1 cellular context compared by ENCODE assay signal in the genomic region with DNA sequence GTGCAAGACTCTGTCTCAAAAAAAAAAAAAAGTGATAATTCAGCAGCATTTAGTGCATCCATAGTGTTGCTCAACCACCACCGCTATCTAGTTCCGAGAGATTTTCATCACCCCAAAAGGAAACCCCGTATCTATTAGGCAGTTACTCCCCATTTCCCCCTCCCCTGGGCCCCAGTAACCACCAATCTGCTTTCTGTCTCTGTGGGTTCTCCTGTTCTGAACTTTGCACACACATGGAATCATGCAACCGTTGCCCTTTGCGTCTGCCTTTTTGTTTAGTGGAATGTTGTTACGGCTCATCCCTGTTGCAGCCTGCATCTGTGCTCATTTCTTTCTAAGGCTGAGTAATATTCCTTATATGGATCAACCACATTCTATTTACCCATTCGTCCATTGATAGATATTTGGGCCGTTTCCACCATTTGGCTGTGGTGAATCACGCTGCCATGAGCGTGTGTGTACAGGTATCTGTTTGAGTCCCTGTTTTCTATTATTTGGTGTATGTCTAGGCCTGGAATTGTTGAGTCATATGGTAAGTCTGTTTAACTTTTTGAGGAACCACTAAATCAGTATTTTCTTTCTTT.
TF ChIP-seq lines count a peak whose summit lies in the region.

No MANE protein-coding gene starts in this region.

TF ChIP-seq in K562, 482 proteins besides CTCF, POLR2A, EP300 and RAD21 (continued from another document):
- TF ChIP-seq, protein P1, sequence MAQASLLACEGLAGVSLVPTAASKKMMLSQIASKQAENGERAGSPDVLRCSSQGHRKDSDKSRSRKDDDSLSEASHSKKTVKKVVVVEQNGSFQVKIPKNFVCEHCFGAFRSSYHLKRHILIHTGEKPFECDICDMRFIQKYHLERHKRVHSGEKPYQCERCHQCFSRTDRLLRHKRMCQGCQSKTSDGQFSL (CRISPR knock-in tag; IDR thresholded peaks at IDR 0.05): no peak
- TF ChIP-seq, protein P1 (tag; IDR thresholded peaks at IDR 0.05): no peak
- TF ChIP-seq CXXC5 (CRISPR knock-in tag; IDR thresholded peaks at IDR 0.05) (no peak), CAMTA2 (CRISPR knock-in tag; conservative IDR thresholded peaks at IDR 0.05) (no peak), ZNF75A (CRISPR knock-in tag; IDR thresholded peaks at IDR 0.05) (no peak), ZFX (CRISPR knock-in tag; IDR thresholded peaks at IDR 0.05) (peak; percentile 18; the same call in 1 of the 2 replicates), KLF16 (IDR thresholded peaks at IDR 0.05) (no peak)
TF ChIP-seq in K562: peak in this region for 8.
